ENCODE assay signal across 8 cellular contexts in the genomic region with DNA sequence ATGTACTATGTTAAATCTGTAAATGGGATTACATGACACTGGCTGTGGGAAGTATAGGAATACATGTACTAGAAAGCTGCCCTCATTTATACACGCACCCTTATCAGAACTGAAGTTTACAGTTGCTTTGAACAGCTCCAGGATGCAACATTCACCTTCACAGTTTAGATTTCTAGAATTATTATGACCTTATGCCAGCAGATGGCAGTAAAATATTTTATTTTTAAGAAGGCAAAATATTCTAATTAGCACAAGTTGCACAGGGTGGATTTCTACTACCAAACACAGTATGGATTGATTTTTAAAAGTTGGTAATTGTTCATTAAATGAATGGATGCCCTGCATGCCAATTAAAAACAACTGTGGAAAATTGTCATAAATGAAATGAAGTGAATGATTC.
DNase-seq lines count a peak whose midpoint lies in the region; ATAC-seq and TF ChIP-seq lines count a peak whose summit lies in the region.

No MANE protein-coding gene starts in this region.

- peak; percentile 70 for DNase-seq in G401 (ENCODE audit: low spot score)
- peak; percentile 50 for DNase-seq in SK-MEL-5 (ENCODE audit: low read depth, low spot score)
- peak; percentile 18 for DNase-seq in left kidney (ENCODE audit: low read depth, low spot score)
- DNase-seq in SKM-1 (lab: John Stamatoyannopoulos, UW; ENCODE audit: unreplicated experiment), result no peak
- DNase-seq in putamen (ENCODE audit: low spot score), result no peak
- DNase-seq in CD8-positive, alpha-beta T cell, result no peak

- intact Hi-C loops in CD8-positive, alpha-beta T cell (cut with DNase I, micrococcal nuclease), result loop anchor here (2.0 to 5.0 kb wide), 4 partner anchors 1218 to 1826 kb away; no protein-coding TSS in a partner anchor

- POLR2A ChIA-PET in CD8-positive, alpha-beta T cell (lab: Charles Lee), result no interaction called here

- no peaks in the 10 kb centered on the region for H3K4me1 Mint-ChIP-seq in CD8-positive, alpha-beta T cell (ENCODE audit: low read depth)

- H3K27ac Mint-ChIP-seq in CD8-positive, alpha-beta T cell, result no peak overlapping the region

- H3K9me3 Mint-ChIP-seq in CD8-positive, alpha-beta T cell, result no peaks in the 10 kb centered on the region

- H3K4me3 ChIP-seq in CD8-positive, alpha-beta T cell (ENCODE audit: low read depth, low read length), result no peak overlapping the region

- H3K36me3 ChIP-seq in CD8-positive, alpha-beta T cell (ENCODE audit: insufficient read depth, low read length), result no peaks in the 10 kb centered on the region

- ATAC-seq in HG03439 (IDR thresholded peaks at IDR 0.05; ENCODE audit: unreplicated experiment) (peak; percentile 62), GM18520 (IDR thresholded peaks at IDR 0.05; ENCODE audit: unreplicated experiment) (no peak)
- no peak for ATAC-seq in CD8-positive, alpha-beta T cell

- H3K27me3 ChIP-seq in CD8-positive, alpha-beta T cell (ENCODE audit: insufficient read depth, low read length), result no peaks in the 10 kb centered on the region

- in situ Hi-C loops in G401 (cut with HindIII; ENCODE audit: low sequenced_read_pairs) (no loop called here), SK-MEL-5 (cut with HindIII; ENCODE audit: low pct_unique_long_range_greater_than_20kb, low sequenced_read_pairs) (no loop called here)

- no peaks in the 10 kb centered on the region for H3K36me3 Mint-ChIP-seq in CD8-positive, alpha-beta T cell

- CTCF ChIA-PET in CD8-positive, alpha-beta T cell (lab: Charles Lee), result interaction anchor here (1.5 to 1.7 kb wide), 2 partner anchors 1220 to 1825 kb away, joined by 5 read pairs; no protein-coding TSS in a partner anchor

- H3K27ac ChIP-seq in CD8-positive, alpha-beta T cell (ENCODE audit: low read depth, low read length), result no peak overlapping the region

- no peaks in the 10 kb centered on the region for H3K4me1 ChIP-seq in CD8-positive, alpha-beta T cell (ENCODE audit: insufficient read depth, low read length)

- H3K27me3 Mint-ChIP-seq in CD8-positive, alpha-beta T cell (ENCODE audit: low read depth), result no peaks in the 10 kb centered on the region

- H3K9me3 ChIP-seq in CD8-positive, alpha-beta T cell (ENCODE audit: low read length), result no peaks in the 10 kb centered on the region

- TF ChIP-seq CTCF in CD8-positive, alpha-beta T cell (IDR thresholded peaks at IDR 0.05), result no peak

- H3K4me3 Mint-ChIP-seq in CD8-positive, alpha-beta T cell, result no peak overlapping the region

Comparison
In these comparisons a context has a peak if more than half of its experiments do, and no peak if none do; other contexts are left out.
1. DNase-seq: peak in G401 (single experiment), SK-MEL-5 (single experiment) and left kidney (single experiment); none in SKM-1 (single experiment), putamen (single experiment) and CD8-positive, alpha-beta T cell (0 of 7).